Comparison of ENCODE assay signal across 1 cellular context in the genomic region with DNA sequence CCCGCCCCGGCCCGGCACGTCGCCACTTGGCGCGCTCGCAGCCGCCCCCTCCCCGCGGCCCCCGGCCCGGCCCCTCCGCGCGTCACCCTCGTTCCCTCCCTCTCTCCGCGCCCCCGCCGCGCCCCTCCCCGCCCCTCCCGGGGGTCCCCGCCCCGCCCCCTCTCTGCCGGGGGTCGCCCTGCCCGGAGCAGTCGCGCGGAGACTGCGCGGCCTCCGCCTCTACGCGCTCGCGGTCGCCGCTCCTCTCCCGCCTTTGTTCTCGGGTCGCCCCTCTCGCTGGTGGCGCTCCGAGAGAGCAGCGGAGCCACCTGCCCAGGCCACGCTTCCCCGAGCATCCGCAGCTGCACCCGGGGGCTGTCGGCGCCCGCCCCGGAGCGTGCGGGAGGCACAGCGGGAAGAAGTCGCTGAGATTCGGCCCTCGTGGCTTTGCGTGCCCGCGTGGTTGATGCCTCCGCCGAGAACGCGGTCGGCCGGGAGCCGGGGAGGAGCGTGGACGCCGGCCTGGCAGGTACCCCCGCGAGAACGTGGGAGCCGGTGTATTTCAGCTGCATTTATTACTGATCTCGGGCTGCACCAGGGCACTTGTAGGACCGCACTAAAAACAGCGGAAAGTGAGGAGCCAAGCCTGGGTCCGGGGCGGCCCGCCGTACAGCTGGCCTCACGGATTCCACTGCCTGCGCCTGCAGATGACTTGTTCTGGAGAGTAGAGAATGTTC.
A peak's percentile ranks its signal among the peaks of the same experiment; 100 is the strongest.
TF ChIP-seq lines count a peak whose summit lies in the region.

No MANE protein-coding gene starts in this region.

TF ChIP-seq in HepG2, 621 proteins besides CTCF, POLR2A, EP300 and RAD21 (continued from another document and continues in another):
- TF ChIP-seq, protein P1, sequence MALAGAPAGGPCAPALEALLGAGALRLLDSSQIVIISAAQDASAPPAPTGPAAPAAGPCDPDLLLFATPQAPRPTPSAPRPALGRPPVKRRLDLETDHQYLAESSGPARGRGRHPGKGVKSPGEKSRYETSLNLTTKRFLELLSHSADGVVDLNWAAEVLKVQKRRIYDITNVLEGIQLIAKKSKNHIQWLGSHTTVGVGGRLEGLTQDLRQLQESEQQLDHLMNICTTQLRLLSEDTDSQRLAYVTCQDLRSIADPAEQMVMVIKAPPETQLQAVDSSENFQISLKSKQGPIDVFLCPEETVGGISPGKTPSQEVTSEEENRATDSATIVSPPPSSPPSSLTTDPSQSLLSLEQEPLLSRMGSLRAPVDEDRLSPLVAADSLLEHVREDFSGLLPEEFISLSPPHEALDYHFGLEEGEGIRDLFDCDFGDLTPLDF (CRISPR knock-in tag; IDR thresholded peaks at IDR 0.05) = peak; percentile 37; the same call in 1 of the 2 replicates
- TF ChIP-seq, protein P2, sequence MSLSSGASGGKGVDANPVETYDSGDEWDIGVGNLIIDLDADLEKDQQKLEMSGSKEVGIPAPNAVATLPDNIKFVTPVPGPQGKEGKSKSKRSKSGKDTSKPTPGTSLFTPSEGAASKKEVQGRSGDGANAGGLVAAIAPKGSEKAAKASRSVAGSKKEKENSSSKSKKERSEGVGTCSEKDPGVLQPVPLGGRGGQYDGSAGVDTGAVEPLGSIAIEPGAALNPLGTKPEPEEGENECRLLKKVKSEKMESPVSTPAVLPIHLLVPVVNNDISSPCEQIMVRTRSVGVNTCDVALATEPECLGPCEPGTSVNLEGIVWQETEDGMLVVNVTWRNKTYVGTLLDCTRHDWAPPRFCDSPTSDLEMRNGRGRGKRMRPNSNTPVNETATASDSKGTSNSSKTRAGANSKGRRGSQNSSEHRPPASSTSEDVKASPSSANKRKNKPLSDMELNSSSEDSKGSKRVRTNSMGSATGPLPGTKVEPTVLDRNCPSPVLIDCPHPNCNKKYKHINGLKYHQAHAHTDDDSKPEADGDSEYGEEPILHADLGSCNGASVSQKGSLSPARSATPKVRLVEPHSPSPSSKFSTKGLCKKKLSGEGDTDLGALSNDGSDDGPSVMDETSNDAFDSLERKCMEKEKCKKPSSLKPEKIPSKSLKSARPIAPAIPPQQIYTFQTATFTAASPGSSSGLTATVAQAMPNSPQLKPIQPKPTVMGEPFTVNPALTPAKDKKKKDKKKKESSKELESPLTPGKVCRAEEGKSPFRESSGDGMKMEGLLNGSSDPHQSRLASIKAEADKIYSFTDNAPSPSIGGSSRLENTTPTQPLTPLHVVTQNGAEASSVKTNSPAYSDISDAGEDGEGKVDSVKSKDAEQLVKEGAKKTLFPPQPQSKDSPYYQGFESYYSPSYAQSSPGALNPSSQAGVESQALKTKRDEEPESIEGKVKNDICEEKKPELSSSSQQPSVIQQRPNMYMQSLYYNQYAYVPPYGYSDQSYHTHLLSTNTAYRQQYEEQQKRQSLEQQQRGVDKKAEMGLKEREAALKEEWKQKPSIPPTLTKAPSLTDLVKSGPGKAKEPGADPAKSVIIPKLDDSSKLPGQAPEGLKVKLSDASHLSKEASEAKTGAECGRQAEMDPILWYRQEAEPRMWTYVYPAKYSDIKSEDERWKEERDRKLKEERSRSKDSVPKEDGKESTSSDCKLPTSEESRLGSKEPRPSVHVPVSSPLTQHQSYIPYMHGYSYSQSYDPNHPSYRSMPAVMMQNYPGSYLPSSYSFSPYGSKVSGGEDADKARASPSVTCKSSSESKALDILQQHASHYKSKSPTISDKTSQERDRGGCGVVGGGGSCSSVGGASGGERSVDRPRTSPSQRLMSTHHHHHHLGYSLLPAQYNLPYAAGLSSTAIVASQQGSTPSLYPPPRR (CRISPR knock-in tag; IDR thresholded peaks at IDR 0.05; ENCODE audit: borderline replicate concordance) = no peak
- TF ChIP-seq ZNF331 (CRISPR knock-in tag; IDR thresholded peaks at IDR 0.05) = peak; percentile 41; the same call in 1 of the 2 replicates
- TF ChIP-seq, protein P3, sequence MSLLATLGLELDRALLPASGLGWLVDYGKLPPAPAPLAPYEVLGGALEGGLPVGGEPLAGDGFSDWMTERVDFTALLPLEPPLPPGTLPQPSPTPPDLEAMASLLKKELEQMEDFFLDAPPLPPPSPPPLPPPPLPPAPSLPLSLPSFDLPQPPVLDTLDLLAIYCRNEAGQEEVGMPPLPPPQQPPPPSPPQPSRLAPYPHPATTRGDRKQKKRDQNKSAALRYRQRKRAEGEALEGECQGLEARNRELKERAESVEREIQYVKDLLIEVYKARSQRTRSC (CRISPR knock-in tag; IDR thresholded peaks at IDR 0.05; ENCODE audit: low read depth) = no peak; the same call in 1 of the 2 replicates
- peak; percentile 91 for TF ChIP-seq ZNF562 (CRISPR knock-in tag; IDR thresholded peaks at IDR 0.05; ENCODE audit: borderline replicate concordance)
- TF ChIP-seq MIER2 (CRISPR knock-in tag; IDR thresholded peaks at IDR 0.05) = peak; percentile 55; the same call in 1 of the 2 replicates
- TF ChIP-seq, protein P4, sequence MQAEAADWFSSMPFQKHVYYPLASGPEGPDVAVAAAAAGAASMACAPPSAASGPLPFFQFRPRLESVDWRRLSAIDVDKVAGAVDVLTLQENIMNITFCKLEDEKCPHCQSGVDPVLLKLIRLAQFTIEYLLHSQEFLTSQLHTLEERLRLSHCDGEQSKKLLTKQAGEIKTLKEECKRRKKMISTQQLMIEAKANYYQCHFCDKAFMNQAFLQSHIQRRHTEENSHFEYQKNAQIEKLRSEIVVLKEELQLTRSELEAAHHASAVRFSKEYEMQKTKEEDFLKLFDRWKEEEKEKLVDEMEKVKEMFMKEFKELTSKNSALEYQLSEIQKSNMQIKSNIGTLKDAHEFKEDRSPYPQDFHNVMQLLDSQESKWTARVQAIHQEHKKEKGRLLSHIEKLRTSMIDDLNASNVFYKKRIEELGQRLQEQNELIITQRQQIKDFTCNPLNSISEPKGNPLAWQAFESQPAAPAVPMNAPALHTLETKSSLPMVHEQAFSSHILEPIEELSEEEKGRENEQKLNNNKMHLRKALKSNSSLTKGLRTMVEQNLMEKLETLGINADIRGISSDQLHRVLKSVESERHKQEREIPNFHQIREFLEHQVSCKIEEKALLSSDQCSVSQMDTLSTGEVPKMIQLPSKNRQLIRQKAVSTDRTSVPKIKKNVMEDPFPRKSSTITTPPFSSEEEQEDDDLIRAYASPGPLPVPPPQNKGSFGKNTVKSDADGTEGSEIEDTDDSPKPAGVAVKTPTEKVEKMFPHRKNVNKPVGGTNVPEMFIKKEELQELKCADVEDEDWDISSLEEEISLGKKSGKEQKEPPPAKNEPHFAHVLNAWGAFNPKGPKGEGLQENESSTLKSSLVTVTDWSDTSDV (CRISPR knock-in tag; IDR thresholded peaks at IDR 0.05) = peak; percentile 69; the same call in 1 of the 2 replicates
- TF ChIP-seq, protein P5, sequence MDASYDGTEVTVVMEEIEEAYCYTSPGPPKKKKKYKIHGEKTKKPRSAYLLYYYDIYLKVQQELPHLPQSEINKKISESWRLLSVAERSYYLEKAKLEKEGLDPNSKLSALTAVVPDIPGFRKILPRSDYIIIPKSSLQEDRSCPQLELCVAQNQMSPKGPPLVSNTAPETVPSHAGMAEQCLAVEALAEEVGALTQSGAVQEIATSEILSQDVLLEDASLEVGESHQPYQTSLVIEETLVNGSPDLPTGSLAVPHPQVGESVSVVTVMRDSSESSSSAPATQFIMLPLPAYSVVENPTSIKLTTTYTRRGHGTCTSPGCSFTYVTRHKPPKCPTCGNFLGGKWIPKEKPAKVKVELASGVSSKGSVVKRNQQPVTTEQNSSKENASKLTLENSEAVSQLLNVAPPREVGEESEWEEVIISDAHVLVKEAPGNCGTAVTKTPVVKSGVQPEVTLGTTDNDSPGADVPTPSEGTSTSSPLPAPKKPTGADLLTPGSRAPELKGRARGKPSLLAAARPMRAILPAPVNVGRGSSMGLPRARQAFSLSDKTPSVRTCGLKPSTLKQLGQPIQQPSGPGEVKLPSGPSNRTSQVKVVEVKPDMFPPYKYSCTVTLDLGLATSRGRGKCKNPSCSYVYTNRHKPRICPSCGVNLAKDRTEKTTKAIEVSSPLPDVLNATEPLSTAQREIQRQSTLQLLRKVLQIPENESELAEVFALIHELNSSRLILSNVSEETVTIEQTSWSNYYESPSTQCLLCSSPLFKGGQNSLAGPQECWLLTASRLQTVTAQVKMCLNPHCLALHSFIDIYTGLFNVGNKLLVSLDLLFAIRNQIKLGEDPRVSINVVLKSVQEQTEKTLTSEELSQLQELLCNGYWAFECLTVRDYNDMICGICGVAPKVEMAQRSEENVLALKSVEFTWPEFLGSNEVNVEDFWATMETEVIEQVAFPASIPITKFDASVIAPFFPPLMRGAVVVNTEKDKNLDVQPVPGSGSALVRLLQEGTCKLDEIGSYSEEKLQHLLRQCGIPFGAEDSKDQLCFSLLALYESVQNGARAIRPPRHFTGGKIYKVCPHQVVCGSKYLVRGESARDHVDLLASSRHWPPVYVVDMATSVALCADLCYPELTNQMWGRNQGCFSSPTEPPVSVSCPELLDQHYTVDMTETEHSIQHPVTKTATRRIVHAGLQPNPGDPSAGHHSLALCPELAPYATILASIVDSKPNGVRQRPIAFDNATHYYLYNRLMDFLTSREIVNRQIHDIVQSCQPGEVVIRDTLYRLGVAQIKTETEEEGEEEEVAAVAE (CRISPR knock-in tag; IDR thresholded peaks at IDR 0.05; ENCODE audit: borderline replicate concordance) = 0 out of 2 replicates have a peak, but pooled peaks have one; percentile 29
- no peak for TF ChIP-seq MAFG (CRISPR knock-in tag; IDR thresholded peaks at IDR 0.05)
- no peak for TF ChIP-seq DPF2 (CRISPR knock-in tag; IDR thresholded peaks at IDR 0.05; ENCODE audit: borderline replicate concordance, low read depth)
- no peak; the same call in 1 of the 2 replicates for TF ChIP-seq THAP11 (CRISPR knock-in tag; IDR thresholded peaks at IDR 0.05)
- TF ChIP-seq ZNF605 (CRISPR knock-in tag; IDR thresholded peaks at IDR 0.05) = peak; percentile 98
- TF ChIP-seq, protein P6, sequence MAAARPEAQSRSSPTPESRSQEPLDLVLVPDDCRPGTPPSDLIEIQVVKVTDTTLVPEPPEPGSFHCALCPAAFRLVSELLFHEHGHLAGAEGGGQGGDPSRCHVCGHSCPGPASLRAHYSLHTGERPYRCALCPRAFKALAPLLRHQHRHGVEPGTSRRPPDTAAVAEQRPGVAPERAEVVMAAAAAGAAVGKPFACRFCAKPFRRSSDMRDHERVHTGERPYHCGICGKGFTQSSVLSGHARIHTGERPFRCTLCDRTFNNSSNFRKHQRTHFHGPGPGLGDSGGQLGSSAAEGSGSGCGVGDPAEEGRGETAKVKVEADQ (CRISPR knock-in tag; IDR thresholded peaks at IDR 0.05; ENCODE audit: borderline replicate concordance) = peak; percentile 80
- TF ChIP-seq SMARCE1 (IDR thresholded peaks at IDR 0.05; ENCODE audit: borderline replicate concordance) = no peak
- TF ChIP-seq, protein P7, sequence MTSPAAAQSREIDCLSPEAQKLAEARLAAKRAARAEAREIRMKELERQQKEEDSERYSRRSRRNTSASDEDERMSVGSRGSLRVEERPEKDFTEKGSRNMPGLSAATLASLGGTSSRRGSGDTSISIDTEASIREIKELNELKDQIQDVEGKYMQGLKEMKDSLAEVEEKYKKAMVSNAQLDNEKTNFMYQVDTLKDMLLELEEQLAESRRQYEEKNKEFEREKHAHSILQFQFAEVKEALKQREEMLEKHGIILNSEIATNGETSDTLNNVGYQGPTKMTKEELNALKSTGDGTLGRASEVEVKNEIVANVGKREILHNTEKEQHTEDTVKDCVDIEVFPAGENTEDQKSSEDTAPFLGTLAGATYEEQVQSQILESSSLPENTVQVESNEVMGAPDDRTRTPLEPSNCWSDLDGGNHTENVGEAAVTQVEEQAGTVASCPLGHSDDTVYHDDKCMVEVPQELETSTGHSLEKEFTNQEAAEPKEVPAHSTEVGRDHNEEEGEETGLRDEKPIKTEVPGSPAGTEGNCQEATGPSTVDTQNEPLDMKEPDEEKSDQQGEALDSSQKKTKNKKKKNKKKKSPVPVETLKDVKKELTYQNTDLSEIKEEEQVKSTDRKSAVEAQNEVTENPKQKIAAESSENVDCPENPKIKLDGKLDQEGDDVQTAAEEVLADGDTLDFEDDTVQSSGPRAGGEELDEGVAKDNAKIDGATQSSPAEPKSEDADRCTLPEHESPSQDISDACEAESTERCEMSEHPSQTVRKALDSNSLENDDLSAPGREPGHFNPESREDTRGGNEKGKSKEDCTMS (CRISPR knock-in tag; conservative IDR thresholded peaks at IDR 0.05) = 0 out of 2 replicates have a peak, but pooled peaks have one; percentile 24
- TF ChIP-seq ZNF839 (CRISPR knock-in tag; IDR thresholded peaks at IDR 0.05; ENCODE audit: borderline replicate concordance) = no peak
- no peak for TF ChIP-seq SYNCRIP (IDR thresholded peaks at IDR 0.05; ENCODE audit: insufficient read depth, low read depth, low read length)
- TF ChIP-seq NFE2L1 (CRISPR knock-in tag; IDR thresholded peaks at IDR 0.05; ENCODE audit: borderline replicate concordance) = 0 out of 2 replicates have a peak, but pooled peaks have one; percentile 84
- peak; percentile 54 for TF ChIP-seq POLR2AphosphoS5 (IDR thresholded peaks at IDR 0.05; ENCODE audit: low read depth, low read length)
- peak; percentile 68; the same call in 1 of the 2 replicates for TF ChIP-seq ZIK1 (CRISPR knock-in tag; IDR thresholded peaks at IDR 0.05; ENCODE audit: borderline replicate concordance, low read depth)
- TF ChIP-seq, protein P8, sequence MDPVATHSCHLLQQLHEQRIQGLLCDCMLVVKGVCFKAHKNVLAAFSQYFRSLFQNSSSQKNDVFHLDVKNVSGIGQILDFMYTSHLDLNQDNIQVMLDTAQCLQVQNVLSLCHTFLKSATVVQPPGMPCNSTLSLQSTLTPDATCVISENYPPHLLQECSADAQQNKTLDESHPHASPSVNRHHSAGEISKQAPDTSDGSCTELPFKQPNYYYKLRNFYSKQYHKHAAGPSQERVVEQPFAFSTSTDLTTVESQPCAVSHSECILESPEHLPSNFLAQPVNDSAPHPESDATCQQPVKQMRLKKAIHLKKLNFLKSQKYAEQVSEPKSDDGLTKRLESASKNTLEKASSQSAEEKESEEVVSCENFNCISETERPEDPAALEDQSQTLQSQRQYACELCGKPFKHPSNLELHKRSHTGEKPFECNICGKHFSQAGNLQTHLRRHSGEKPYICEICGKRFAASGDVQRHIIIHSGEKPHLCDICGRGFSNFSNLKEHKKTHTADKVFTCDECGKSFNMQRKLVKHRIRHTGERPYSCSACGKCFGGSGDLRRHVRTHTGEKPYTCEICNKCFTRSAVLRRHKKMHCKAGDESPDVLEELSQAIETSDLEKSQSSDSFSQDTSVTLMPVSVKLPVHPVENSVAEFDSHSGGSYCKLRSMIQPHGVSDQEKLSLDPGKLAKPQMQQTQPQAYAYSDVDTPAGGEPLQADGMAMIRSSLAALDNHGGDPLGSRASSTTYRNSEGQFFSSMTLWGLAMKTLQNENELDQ (CRISPR knock-in tag; IDR thresholded peaks at IDR 0.05; ENCODE audit: borderline replicate concordance) = peak; percentile 17; the same call in 1 of the 2 replicates
- TF ChIP-seq, protein P9, sequence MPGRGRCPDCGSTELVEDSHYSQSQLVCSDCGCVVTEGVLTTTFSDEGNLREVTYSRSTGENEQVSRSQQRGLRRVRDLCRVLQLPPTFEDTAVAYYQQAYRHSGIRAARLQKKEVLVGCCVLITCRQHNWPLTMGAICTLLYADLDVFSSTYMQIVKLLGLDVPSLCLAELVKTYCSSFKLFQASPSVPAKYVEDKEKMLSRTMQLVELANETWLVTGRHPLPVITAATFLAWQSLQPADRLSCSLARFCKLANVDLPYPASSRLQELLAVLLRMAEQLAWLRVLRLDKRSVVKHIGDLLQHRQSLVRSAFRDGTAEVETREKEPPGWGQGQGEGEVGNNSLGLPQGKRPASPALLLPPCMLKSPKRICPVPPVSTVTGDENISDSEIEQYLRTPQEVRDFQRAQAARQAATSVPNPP (CRISPR knock-in tag; IDR thresholded peaks at IDR 0.05) = peak; percentile 79; the same call in 1 of the 2 replicates
- TF ChIP-seq ZBTB8A (CRISPR knock-in tag; IDR thresholded peaks at IDR 0.05; ENCODE audit: borderline replicate concordance, low read depth) = no peak; the same call in 1 of the 2 replicates
- peak; percentile 95 for TF ChIP-seq ZNF772 (CRISPR knock-in tag; IDR thresholded peaks at IDR 0.05)
- TF ChIP-seq PHB2 (IDR thresholded peaks at IDR 0.05; ENCODE audit: partially characterized antibody) = no peak
